ENCODE assay signal across 12 cellular contexts in genomic region chr17:51425793-51426192, GRCh38.
DNase-seq lines count a peak whose midpoint lies in the region; ATAC-seq, FAIRE-seq and TF ChIP-seq lines count a peak whose summit lies in the region.
"Had no signal": no experiment of that assay in that cellular context is flagged by ENCODE, and none has a peak within 500 bp of the region (broad histone marks: within the 10 kb centered on the region; RNA-seq: fewer than 3 reads in every experiment).

No MANE protein-coding gene starts in this region.

- peaks cover 41% of the 10 kb centered on the region for H3K4me1 ChIP-seq in CD8-positive, alpha-beta T cell (ENCODE audit: insufficient read depth, low read length)
- H3K4me1 ChIP-seq in K562 (replicated peaks in 1 of 2; ENCODE audit: control insufficient read depth in 2 of 2, insufficient read depth in 2 of 2, low read length in 2 of 2) (no peaks in the 10 kb centered on the region; a peak in 1 of 5 replicates), GM23338 (ENCODE audit: insufficient read depth) (no peaks in the 10 kb centered on the region)
- H3K4me1 ChIP-seq: BE2C had no signal

- TF ChIP-seq EP300 in K562 (IDR thresholded peaks at IDR 0.05; ENCODE audit: low read length): no peak

- peak overlapping the region; percentile 15 for H3K27ac Mint-ChIP-seq in CD8-positive, alpha-beta T cell
- H3K27ac Mint-ChIP-seq in GM23338 (no peak overlapping the region), endothelial cell (ENCODE audit: unreplicated experiment) (no peak overlapping the region)

- no peak overlapping the region for H3K9ac ChIP-seq in K562 (ENCODE audit: insufficient read depth in 1 of 2, low read depth in 2 of 2, low read length in 2 of 2)

- H3K79me2 ChIP-seq in K562 (ENCODE audit: control insufficient read depth, insufficient read depth, low read length) (no peaks in the 10 kb centered on the region), GM23338 (replicated peaks; ENCODE audit: insufficient read depth) (no peaks in the 10 kb centered on the region)

- no peak for TF ChIP-seq RAD21 in K562 (CRISPR knock-in tag; conservative IDR thresholded peaks at IDR 0.05 in 1 of 2, IDR thresholded peaks at IDR 0.05 in 1 of 2)

- CTCF ChIA-PET in CD8-positive, alpha-beta T cell (lab: Charles Lee): interaction anchor here (0.6 kb wide), 1 partner anchor 55 kb away, joined by 3 read pairs; no protein-coding TSS in a partner anchor
- CTCF ChIA-PET in K562 (lab: Yijun Ruan, JAX; ENCODE audit: low intra/inter-chr PET ratio): no interaction called here

- no peak for TF ChIP-seq POLR2A in K562 (conservative IDR thresholded peaks at IDR 0.05)

- no peak for TF ChIP-seq CTCF in CD8-positive, alpha-beta T cell (IDR thresholded peaks at IDR 0.05)
- TF ChIP-seq CTCF in K562 (IDR thresholded peaks at IDR 0.05 in 2 of 3, conservative IDR thresholded peaks at IDR 0.05 in 1 of 3; ENCODE audit: insufficient read depth in 2 of 3, low read depth in 1 of 3, low read length in 3 of 3) (no peak), GM23338 (conservative IDR thresholded peaks at IDR 0.05; ENCODE audit: low read depth in 2 of 2) (no peak), endothelial cell (IDR thresholded peaks at IDR 0.05; ENCODE audit: unreplicated experiment) (no peak)

- in situ Hi-C loops in K562 (cut with MboI): no loop called here

- no peaks in the 10 kb centered on the region for H3K9me1 ChIP-seq in K562 (ENCODE audit: control insufficient read depth, insufficient read depth, low read length)

- 8% methylated on average over 1 of the region's 1 CpG for WGBS in K562 (ENCODE audit: insufficient coverage, low coverage, missing lambda C conversion rate)

- no peak overlapping the region for H3K27ac ChIP-seq in CD8-positive, alpha-beta T cell (ENCODE audit: low read depth, low read length)
- no peak overlapping the region for H3K27ac ChIP-seq in K562 (ENCODE audit: extremely low read depth, low read depth, low read length)
- no peak overlapping the region for H3K27ac ChIP-seq in GM23338 (ENCODE audit: low read depth)
- H3K27ac ChIP-seq: A549, C4-2B, HL-60 had no signal

- intact Hi-C loops in CD8-positive, alpha-beta T cell (cut with DNase I, micrococcal nuclease): no loop called here
- intact Hi-C loops in K562 (cut with micrococcal nuclease): no loop called here

- no peaks in the 10 kb centered on the region for H3K27me3 ChIP-seq in CD8-positive, alpha-beta T cell (ENCODE audit: insufficient read depth, low read length)
- H3K27me3 ChIP-seq in K562 (ENCODE audit: control insufficient read depth in 2 of 2, insufficient read depth in 2 of 2, low read length in 2 of 2) (no peaks in the 10 kb centered on the region), GM23338 (ENCODE audit: insufficient read depth) (no peaks in the 10 kb centered on the region)
- H3K27me3 ChIP-seq: BE2C had no signal

- no TSS peak for BruUV-seq in K562 (replicated peaks; lab: Mats Ljungman, UMichigan)

- H4K20me1 ChIP-seq in K562 (replicated peaks; ENCODE audit: control insufficient read depth, insufficient read depth, low read length): no peaks in the 10 kb centered on the region
- no peaks in the 10 kb centered on the region for H4K20me1 ChIP-seq in GM23338 (replicated peaks; ENCODE audit: insufficient read depth)

- H3K4me1 Mint-ChIP-seq in CD8-positive, alpha-beta T cell (ENCODE audit: low read depth): peaks cover 44% of the 10 kb centered on the region
- peaks cover 5% of the 10 kb centered on the region; the same call in 2 of the 3 replicates for H3K4me1 Mint-ChIP-seq in GM23338
- H3K4me1 Mint-ChIP-seq in endothelial cell (ENCODE audit: unreplicated experiment): peaks cover 13% of the 10 kb centered on the region

- FAIRE-seq in K562 (lab: Jason Lieb, UNC): no peak
- FAIRE-seq: A549, H54 had no signal

- H3K36me3 Mint-ChIP-seq in CD8-positive, alpha-beta T cell: no peaks in the 10 kb centered on the region
- H3K36me3 Mint-ChIP-seq in GM23338 (ENCODE audit: low read depth): 0 out of 3 replicates have a peak, but pooled peaks cover 2% of the 10 kb centered on the region
- no peaks in the 10 kb centered on the region for H3K36me3 Mint-ChIP-seq in endothelial cell (ENCODE audit: low read depth, unreplicated experiment)

- POLR2A ChIA-PET in CD8-positive, alpha-beta T cell (lab: Charles Lee): no interaction called here
- POLR2A ChIA-PET in K562 (lab: Yijun Ruan, JAX): no interaction called here

- ATAC-seq in CD8-positive, alpha-beta T cell: no peak
- no peak for ATAC-seq in K562
- no peak for ATAC-seq in GM23338
- ATAC-seq: A549, HCT116 had no signal

- no peaks in the 10 kb centered on the region for H3K9me3 ChIP-seq in CD8-positive, alpha-beta T cell (ENCODE audit: low read length)
- H3K9me3 ChIP-seq in K562 (replicated peaks; ENCODE audit: control insufficient read depth, insufficient read depth, low read depth, low read length): no peaks in the 10 kb centered on the region
- H3K9me3 ChIP-seq: A549, BE2C had no signal

- no peak overlapping the region for H3K4me2 ChIP-seq in K562 (ENCODE audit: insufficient read depth, low read length)
- H3K4me2 ChIP-seq in GM23338: no peak overlapping the region
- H3K4me2 ChIP-seq: A549 had no signal

- H3F3A ChIP-seq in GM23338 (replicated peaks; ENCODE audit: low read depth): no peaks in the 10 kb centered on the region

- DNase-seq in CD8-positive, alpha-beta T cell: no peak
- peak; percentile 87 for DNase-seq in NCI-H748 (lab: John Stamatoyannopoulos, UW; ENCODE audit: unreplicated experiment)
- no peak for DNase-seq in K562 (ENCODE audit: extremely low read depth in 1 of 4, low spot score in 3 of 4)
- DNase-seq in kidney tubule cell (ENCODE audit: low spot score): no peak
- DNase-seq in GM23338 (ENCODE audit: low spot score): no peak
- no peak for DNase-seq in endothelial cell (ENCODE audit: low spot score)
- DNase-seq: BE2C had no signal

- no peaks in the 10 kb centered on the region for H3K36me3 ChIP-seq in CD8-positive, alpha-beta T cell (ENCODE audit: insufficient read depth, low read length)
- H3K36me3 ChIP-seq in K562 (ENCODE audit: control insufficient read depth, insufficient read depth, low read length) (no peaks in the 10 kb centered on the region), GM23338 (ENCODE audit: insufficient read depth) (no peaks in the 10 kb centered on the region)
- H3K36me3 ChIP-seq: BE2C had no signal

- no peak overlapping the region for H3K4me3 ChIP-seq in CD8-positive, alpha-beta T cell (ENCODE audit: low read depth, low read length)
- no peak overlapping the region for H3K4me3 ChIP-seq in K562
- no peak overlapping the region for H3K4me3 ChIP-seq in GM23338
- H3K4me3 ChIP-seq: A549 had no signal

- H3K27me3 Mint-ChIP-seq in CD8-positive, alpha-beta T cell (ENCODE audit: low read depth): no peaks in the 10 kb centered on the region
- H3K27me3 Mint-ChIP-seq in GM23338 (ENCODE audit: insufficient read depth, low read depth, poor library complexity) (peaks cover 3% of the 10 kb centered on the region), endothelial cell (ENCODE audit: unreplicated experiment) (peaks cover 4% of the 10 kb centered on the region)

- 0 out of 2 replicates have a peak, but pooled peaks cover 10% of the 10 kb centered on the region for H3K9me2 ChIP-seq in GM23338 (ENCODE audit: insufficient read depth)

- H2AFZ ChIP-seq in K562 (ENCODE audit: low read depth, low read length): no peak overlapping the region
- no peak overlapping the region for H2AFZ ChIP-seq in GM23338

- no peaks in the 10 kb centered on the region for H3K9me3 Mint-ChIP-seq in CD8-positive, alpha-beta T cell
- peaks cover 13% of the 10 kb centered on the region for H3K9me3 Mint-ChIP-seq in GM23338
- no peaks in the 10 kb centered on the region for H3K9me3 Mint-ChIP-seq in endothelial cell (ENCODE audit: unreplicated experiment)

- H3K4me3 Mint-ChIP-seq in CD8-positive, alpha-beta T cell: no peak overlapping the region
- H3K4me3 Mint-ChIP-seq in GM23338 (no peak overlapping the region), endothelial cell (ENCODE audit: unreplicated experiment) (no peak overlapping the region)

TF ChIP-seq in K562, 482 proteins besides CTCF, POLR2A, EP300 and RAD21:
- no peak for TF ChIP-seq DLX4 (CRISPR knock-in tag; IDR thresholded peaks at IDR 0.05)
- TF ChIP-seq RFX1 (IDR thresholded peaks at IDR 0.05): peak; percentile 60
- TF ChIP-seq NCOA1 (IDR thresholded peaks at IDR 0.05; ENCODE audit: low read depth): no peak
- TF ChIP-seq HDAC1 (IDR thresholded peaks at IDR 0.05): no peak

TF ChIP-seq in GM23338, 12 proteins besides CTCF, POLR2A, EP300 and RAD21:
- no peak for TF ChIP-seq POLR2AphosphoS5 (IDR thresholded peaks at IDR 0.05; ENCODE audit: low read depth)
- no peak for TF ChIP-seq STAT1 (IDR thresholded peaks at IDR 0.05; ENCODE audit: unreplicated experiment)
- no peak for TF ChIP-seq JUNB (IDR thresholded peaks at IDR 0.05; ENCODE audit: unreplicated experiment)
